ENCODE assay signal across 13 cellular contexts in genomic region chr5:127088226-127088625, GRCh38. TPM values are rescaled to one million over a fixed set of nuclear protein-coding genes. Genes with fewer than 3 reads are reported as not detected.
DNase-seq lines count a peak whose midpoint lies in the region; ATAC-seq, FAIRE-seq and TF ChIP-seq lines count a peak whose summit lies in the region.
"Had no signal": no experiment of that assay in that cellular context is flagged by ENCODE, and none has a peak within 500 bp of the region (broad histone marks: within the 10 kb centered on the region; RNA-seq: fewer than 3 reads in every experiment).

No MANE protein-coding gene starts in this region.

- intact Hi-C loops in HepG2 (cut with micrococcal nuclease; ENCODE audit: unreplicated experiment) (no loop called here), right lobe of liver (cut with DNase I) (no loop called here)

- in situ Hi-C loops in HepG2 (cut with HindIII; ENCODE audit: extremely low pct_ligation_motif_present, low pct_unique_long_range_greater_than_20kb) = no loop called here

- FAIRE-seq in HepG2 (lab: Jason Lieb, UNC) = no peak

- TF ChIP-seq RAD21 in HepG2 (CRISPR knock-in tag; IDR thresholded peaks at IDR 0.05) = no peak

- H2AFZ ChIP-seq in HepG2 (ENCODE audit: low read length) = no peak overlapping the region

- H3K36me3 ChIP-seq in HepG2 (replicated peaks in 1 of 2; ENCODE audit: control insufficient read depth in 1 of 2, insufficient read depth in 2 of 2, low read length in 2 of 2) (no peaks in the 10 kb centered on the region), right lobe of liver (no peaks in the 10 kb centered on the region)
- H3K36me3 ChIP-seq: BLaER1, left ventricle myocardium inferior had no signal

- ATAC-seq in HepG2 = no peak
- ATAC-seq in right lobe of liver = no peak
- peak; percentile 29; the same call in 2 of the 3 replicates for ATAC-seq in SK-N-SH treated with all-trans-retinoic acid at 6 μM for 48 hours
- no peak for ATAC-seq in GM19395 (IDR thresholded peaks at IDR 0.05; ENCODE audit: unreplicated experiment)

- H3K27ac ChIP-seq in HepG2 (ENCODE audit: extremely low read length, insufficient read depth, low read length) = no peak overlapping the region
- H3K27ac ChIP-seq in right lobe of liver = no peak overlapping the region
- H3K27ac ChIP-seq: BLaER1, left ventricle myocardium inferior, VCaP had no signal

- H3K9me3 ChIP-seq in HepG2 (ENCODE audit: low read length) (no peaks in the 10 kb centered on the region), right lobe of liver (no peaks in the 10 kb centered on the region)
- H3K9me3 ChIP-seq: BLaER1, left ventricle myocardium inferior had no signal

- 0% methylated on average over 1 of the region's 1 CpG for WGBS in HepG2 (ENCODE audit: low lambda C conversion rate)
- WGBS in right lobe of liver (ENCODE audit: insufficient coverage, low coverage, low lambda C conversion rate, missing lambda C conversion rate) = 14% methylated on average over 1 of the region's 1 CpG

- TF ChIP-seq EP300 in HepG2 (IDR thresholded peaks at IDR 0.05; ENCODE audit: low read depth in 2 of 2, low read length in 2 of 2) (no peak), HepG2 (CRISPR knock-in tag; IDR thresholded peaks at IDR 0.05; ENCODE audit: borderline replicate concordance) (no peak)

- TF ChIP-seq POLR2A in HepG2 (IDR thresholded peaks at IDR 0.05; ENCODE audit: insufficient read depth in 1 of 2, low read depth in 2 of 2, low read length in 2 of 2) (no peak), right lobe of liver (IDR thresholded peaks at IDR 0.05) (no peak)

- CTCF ChIA-PET in HepG2 (lab: Yijun Ruan, JAX; ENCODE audit: low intra/inter-chr PET ratio, low total read pairs) = no interaction called here

- DNase-seq in HepG2 (ENCODE audit: low spot score) (no peak), right lobe of liver (no peak), fibroblast of villous mesenchyme (ENCODE audit: low read depth) (peak; percentile 98), occipital lobe (lab: John Stamatoyannopoulos, UW) (no peak), NCI-H748 (lab: John Stamatoyannopoulos, UW; ENCODE audit: unreplicated experiment) (no peak)
- DNase-seq in activated CD4-positive, alpha-beta T cell treated with anti-CD3 and anti-CD28 coated beads, Interleukin-2, amount 50 U/mL, for 1 hour = no peak
- DNase-seq: activated naive CD4-positive, alpha-beta T cell; left ventricle myocardium inferior; NCI-H82 had no signal

- H3K4me3 ChIP-seq in HepG2 (replicated peaks in 1 of 3; ENCODE audit: insufficient read depth in 1 of 3, low read depth in 2 of 3, low read length in 3 of 3) = no peak overlapping the region
- H3K4me3 ChIP-seq in right lobe of liver = no peak overlapping the region
- no peak overlapping the region for H3K4me3 ChIP-seq in fibroblast of villous mesenchyme (ENCODE audit: low read depth, low read length)
- H3K4me3 ChIP-seq: BLaER1, left ventricle myocardium inferior had no signal

- no peaks in the 10 kb centered on the region for H3K79me2 ChIP-seq in HepG2 (ENCODE audit: insufficient read depth, low read length)

- peaks cover 8% of the 10 kb centered on the region; the same call in 1 of the 2 replicates for H3K4me1 ChIP-seq in HepG2 (ENCODE audit: insufficient read depth, low read length)
- H3K4me1 ChIP-seq in right lobe of liver = no peaks in the 10 kb centered on the region
- H3K4me1 ChIP-seq: left ventricle myocardium inferior had no signal

- H3K9ac ChIP-seq in HepG2 (ENCODE audit: insufficient read depth, low read depth, low read length) = no peak overlapping the region
- H3K9ac ChIP-seq: BLaER1 had no signal

- TF ChIP-seq CTCF in HepG2 (CRISPR knock-in tag; IDR thresholded peaks at IDR 0.05) (no peak), right lobe of liver (IDR thresholded peaks at IDR 0.05) (no peak), fibroblast of villous mesenchyme (IDR thresholded peaks at IDR 0.05; ENCODE audit: insufficient read depth, low read depth, low read length) (no peak)

- POLR2A ChIA-PET in HepG2 (lab: Yijun Ruan, JAX) = no interaction called here

- no peaks in the 10 kb centered on the region for H4K20me1 ChIP-seq in HepG2 (ENCODE audit: insufficient read depth, low read length)
- H4K20me1 ChIP-seq: BLaER1 had no signal

- no peak overlapping the region for H3K4me2 ChIP-seq in HepG2 (ENCODE audit: low read depth, low read length)

- H3K27me3 ChIP-seq in HepG2 (ENCODE audit: control insufficient read depth in 1 of 2, insufficient read depth in 2 of 2, low read length in 2 of 2) (no peaks in the 10 kb centered on the region), right lobe of liver (no peaks in the 10 kb centered on the region)
- H3K27me3 ChIP-seq: BLaER1 had no signal

- BruUV-seq in HepG2 (replicated peaks; lab: Mats Ljungman, UMichigan) = no TSS peak

TF ChIP-seq in HepG2, 621 proteins besides CTCF, POLR2A, EP300 and RAD21:
- TF ChIP-seq XBP1 (CRISPR knock-in tag; IDR thresholded peaks at IDR 0.05) (no peak), ZNF567 (CRISPR knock-in tag; IDR thresholded peaks at IDR 0.05; ENCODE audit: borderline replicate concordance) (no peak), CEBPB (IDR thresholded peaks at IDR 0.05; ENCODE audit: borderline replicate concordance, low read depth, low read length) (peak; percentile 50)

TF ChIP-seq in SK-N-SH treated with all-trans-retinoic acid at 6 μM for 48 hours, 23 proteins besides CTCF, POLR2A, EP300 and RAD21 (continues in another document):
- no peak for TF ChIP-seq ZFP3 (CRISPR knock-in tag; IDR thresholded peaks at IDR 0.05)
- no peak for TF ChIP-seq GLIS3 (CRISPR knock-in tag; IDR thresholded peaks at IDR 0.05)
- no peak for TF ChIP-seq ZC3H10 (CRISPR knock-in tag; IDR thresholded peaks at IDR 0.05)

RNA-seq across cellular contexts. Expression of gene C5orf63, which starts 14.9 kb away (rescaled TPM):
- total RNA-seq in HepG2 (2016; rRNA removed; fragmentation: Illumina TruSeq; extraction: Trizol) (8.8 and 9.1 TPM in 2 replicates), right lobe of liver (1 to 10 TPM; 1.9 to 6.2 (median 3.7) TPM), fibroblast of villous mesenchyme (1.3 and 1.6 TPM in 2 replicates), occipital lobe (7.0 TPM)
- total RNA-seq in HepG2 (2016; cell fraction: cytosol; rRNA removed; fragmentation: Illumina TruSeq; extraction: Trizol; ENCODE audit: low read depth) = 1.5 and 2.9 TPM in 2 replicates
- total RNA-seq in HepG2 (2016; cell fraction: insoluble cytoplasmic fraction; rRNA removed; fragmentation: Illumina TruSeq; extraction: Trizol) = 10.5 and 11.2 TPM in 2 replicates
- 3.2 and 3.3 TPM in 2 replicates for total RNA-seq in HepG2 (2016; cell fraction: membrane; rRNA removed; fragmentation: Illumina TruSeq; extraction: Trizol)
- 13.7 and 20.9 TPM in 2 replicates for total RNA-seq in HepG2 (2016; cell fraction: nucleus; rRNA removed; fragmentation: Illumina TruSeq; extraction: Trizol)
- 7.5 and 7.9 TPM in 2 replicates for polyA plus RNA-seq in HepG2 (2011; rRNA removed)
- polyA plus RNA-seq in HepG2 (2011; cell fraction: cytosol; rRNA removed) = 2.6 and 4.3 TPM in 2 replicates
- 11.9 and 18.3 TPM in 2 replicates for polyA plus RNA-seq in HepG2 (2011; cell fraction: nucleus; rRNA removed)
- 7.6 and 7.9 TPM in 2 replicates for polyA plus RNA-seq in HepG2 (2012)
- polyA plus RNA-seq in HepG2 (2016; cell fraction: cytosol; fragmentation: Illumina TruSeq; extraction: Trizol; ENCODE audit: low read depth) = 3.0 and 3.2 TPM in 2 replicates
- polyA plus RNA-seq in HepG2 (2016; cell fraction: insoluble cytoplasmic fraction; fragmentation: Illumina TruSeq; extraction: Trizol; ENCODE audit: low read depth) = 7.0 and 12.1 TPM in 2 replicates
- 2.3 and 2.4 TPM in 2 replicates for polyA plus RNA-seq in HepG2 (2016; cell fraction: membrane; fragmentation: Illumina TruSeq; extraction: Trizol; ENCODE audit: low read depth)
- polyA plus RNA-seq in HepG2 (2016; cell fraction: nucleus; fragmentation: Illumina TruSeq; extraction: Trizol; ENCODE audit: insufficient read depth, low read depth) = 14.0 TPM in 2 replicates
- polyA minus RNA-seq in HepG2 (2011; rRNA and poly(A)+ RNA removed; ENCODE audit: low replicate concordance) = 8.7 TPM in 1 of 2 replicates, not detected in the other
- polyA minus RNA-seq in HepG2 (2011; cell fraction: cytosol; rRNA and poly(A)+ RNA removed) = 1.4 and 2.1 TPM in 2 replicates
- polyA minus RNA-seq in HepG2 (2011; cell fraction: nucleus; rRNA and poly(A)+ RNA removed) = 25.5 and 36.3 TPM in 2 replicates

RNA-seq across cellular contexts. Expression of gene MARCHF3, which starts 57.9 kb away (rescaled TPM):
- total RNA-seq in HepG2 (2016; rRNA removed; fragmentation: Illumina TruSeq; extraction: Trizol) (9.0 and 11.9 TPM in 2 replicates), right lobe of liver (1 to 10 TPM in 3 of 6 experiments, under 1 TPM in 3; 0.33 to 4.3 (median 0.77) TPM), fibroblast of villous mesenchyme (8.4 and 10.4 TPM in 2 replicates), occipital lobe (13.3 TPM)
- total RNA-seq in HepG2 (2016; cell fraction: cytosol; rRNA removed; fragmentation: Illumina TruSeq; extraction: Trizol; ENCODE audit: low read depth) = 16.8 and 18.3 TPM in 2 replicates
- total RNA-seq in HepG2 (2016; cell fraction: insoluble cytoplasmic fraction; rRNA removed; fragmentation: Illumina TruSeq; extraction: Trizol) = 10.2 and 12.7 TPM in 2 replicates
- total RNA-seq in HepG2 (2016; cell fraction: membrane; rRNA removed; fragmentation: Illumina TruSeq; extraction: Trizol) = 20.1 and 23.6 TPM in 2 replicates
- total RNA-seq in HepG2 (2016; cell fraction: nucleus; rRNA removed; fragmentation: Illumina TruSeq; extraction: Trizol) = 8.5 and 10.1 TPM in 2 replicates
- polyA plus RNA-seq in HepG2 (2011; rRNA removed) = 4.3 and 4.8 TPM in 2 replicates
- 3.3 and 4.3 TPM in 2 replicates for polyA plus RNA-seq in HepG2 (2011; cell fraction: cytosol; rRNA removed)
- polyA plus RNA-seq in HepG2 (2011; cell fraction: nucleus; rRNA removed) = 2.8 and 3.5 TPM in 2 replicates
- polyA plus RNA-seq in HepG2 (2012) = 1.4 and 3.0 TPM in 2 replicates
- 10.2 and 16.4 TPM in 2 replicates for polyA plus RNA-seq in HepG2 (2016; cell fraction: cytosol; fragmentation: Illumina TruSeq; extraction: Trizol; ENCODE audit: low read depth)
- polyA plus RNA-seq in HepG2 (2016; cell fraction: insoluble cytoplasmic fraction; fragmentation: Illumina TruSeq; extraction: Trizol; ENCODE audit: low read depth) = 8.3 and 11.1 TPM in 2 replicates
- polyA plus RNA-seq in HepG2 (2016; cell fraction: membrane; fragmentation: Illumina TruSeq; extraction: Trizol; ENCODE audit: low read depth) = 17.2 and 19.6 TPM in 2 replicates
- polyA plus RNA-seq in HepG2 (2016; cell fraction: nucleus; fragmentation: Illumina TruSeq; extraction: Trizol; ENCODE audit: insufficient read depth, low read depth) = 6.8 and 8.9 TPM in 2 replicates
- polyA minus RNA-seq in HepG2 (2011; rRNA and poly(A)+ RNA removed; ENCODE audit: low replicate concordance) = 1.9 and 10.3 TPM in 2 replicates
- 1.4 and 3.9 TPM in 2 replicates for polyA minus RNA-seq in HepG2 (2011; cell fraction: cytosol; rRNA and poly(A)+ RNA removed)
- polyA minus RNA-seq in HepG2 (2011; cell fraction: nucleus; rRNA and poly(A)+ RNA removed) = 4.5 and 7.2 TPM in 2 replicates
